ENCODE assay signal across 8 cellular contexts in the genomic region with DNA sequence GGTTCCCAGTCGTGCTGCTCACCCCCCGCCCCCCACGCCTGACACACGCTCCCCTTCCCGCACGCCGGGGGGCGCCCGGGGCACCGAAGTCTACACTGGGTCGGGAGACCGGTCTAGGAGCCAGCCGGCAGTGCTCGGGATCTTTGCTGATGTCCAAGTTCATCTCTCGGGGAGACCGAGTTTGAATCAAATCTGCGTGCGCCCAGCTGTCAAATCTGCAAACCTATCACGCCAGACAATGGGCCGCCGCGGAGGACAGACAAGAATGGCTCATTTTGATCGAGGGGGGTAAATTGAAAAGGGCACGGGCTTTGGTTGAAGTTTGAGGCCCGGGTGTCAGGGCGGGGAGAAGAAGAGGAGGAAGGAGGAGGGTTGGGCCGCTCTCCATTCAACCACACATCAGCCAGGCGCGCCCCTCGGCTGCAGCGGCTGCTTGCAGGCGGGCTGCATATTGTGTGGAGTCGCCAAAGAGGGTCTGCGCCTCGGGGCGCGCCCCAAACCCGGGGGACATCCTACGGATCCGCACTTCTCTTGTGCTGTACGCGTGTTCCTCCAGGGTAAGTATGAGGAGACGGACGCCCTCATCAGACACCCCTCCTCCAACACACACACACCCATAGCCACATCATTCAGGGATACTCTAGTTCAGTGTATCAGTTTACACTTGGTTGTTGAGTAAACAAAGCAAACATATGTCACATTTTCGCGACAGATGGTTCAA. TPM values are rescaled to one million over a fixed set of nuclear protein-coding genes. Genes with fewer than 3 reads are reported as not detected.
DNase-seq lines count a peak whose midpoint lies in the region; ATAC-seq and TF ChIP-seq lines count a peak whose summit lies in the region.

No MANE protein-coding gene starts in this region.

- H3K36me3 ChIP-seq in HUES6 (ENCODE audit: control insufficient read depth, insufficient read depth, low read length) (no peaks in the 10 kb centered on the region), mucosa of descending colon (ENCODE audit: low read depth) (no peaks in the 10 kb centered on the region)

- H3K4me3 Mint-ChIP-seq in chondrocyte (ENCODE audit: unreplicated experiment), result peak overlapping the region; percentile 94

- intact Hi-C loops in mucosa of descending colon (cut with DNase I, micrococcal nuclease), result no loop called here

- peaks cover 84% of the 10 kb centered on the region for H3K27me3 ChIP-seq in HUES6 (ENCODE audit: control insufficient read depth, insufficient read depth, low read length)

- H3K9me3 ChIP-seq in HUES6 (ENCODE audit: control insufficient read depth, insufficient read depth, low read depth, low read length) (no peaks in the 10 kb centered on the region), mucosa of descending colon (no peaks in the 10 kb centered on the region)

- DNase-seq in A172 (ENCODE audit: low spot score), result peak; percentile 22
- no peak for DNase-seq in chondrocyte (ENCODE audit: low spot score)
- no peak for DNase-seq in mucosa of descending colon
- DNase-seq in NCI-H2196 treated with DMSO at 0.1 percent for 48 hours (lab: John Stamatoyannopoulos, UW; ENCODE audit: unreplicated experiment), result no peak
- DNase-seq in NOMO-1 treated with DMSO at 0.1 percent for 48 hours (lab: John Stamatoyannopoulos, UW; ENCODE audit: unreplicated experiment), result no peak
- DNase-seq in stimulated activated CD8-positive, alpha-beta memory T cell treated with anti-CD3 and anti-CD28 coated beads, Interleukin-4, amount 100 ng/mL, for 48 hours, result no peak

- H3K27ac Mint-ChIP-seq in chondrocyte (ENCODE audit: unreplicated experiment), result peak overlapping the region; percentile 88

- peak; percentile 59 for TF ChIP-seq CTCF in chondrocyte (IDR thresholded peaks at IDR 0.05)
- no peak for TF ChIP-seq CTCF in mucosa of descending colon (IDR thresholded peaks at IDR 0.05)

- no peaks in the 10 kb centered on the region for H3K9me3 Mint-ChIP-seq in chondrocyte (ENCODE audit: low read depth)

- H3K36me3 Mint-ChIP-seq in chondrocyte (ENCODE audit: low read depth), result no peaks in the 10 kb centered on the region

- H3K4me1 Mint-ChIP-seq in chondrocyte (ENCODE audit: low read depth), result peaks cover 25% of the 10 kb centered on the region

- H3K27me3 Mint-ChIP-seq in chondrocyte (ENCODE audit: low read depth), result no peaks in the 10 kb centered on the region

- ATAC-seq in mucosa of descending colon (peak; percentile 33), GM21576 (IDR thresholded peaks at IDR 0.05; ENCODE audit: unreplicated experiment) (no peak)

- H3K4me1 ChIP-seq in HUES6 (ENCODE audit: control insufficient read depth, insufficient read depth, low read length) (peaks cover 2% of the 10 kb centered on the region; the same call in 1 of the 2 replicates), mucosa of descending colon (ENCODE audit: low read depth) (peaks cover 5% of the 10 kb centered on the region)

- no peak overlapping the region for H3K27ac ChIP-seq in HUES6 (ENCODE audit: low read depth, low read length)

- peak overlapping the region; percentile 78 for H3K4me3 ChIP-seq in HUES6 (ENCODE audit: low read depth, low read length)
- no peak overlapping the region for H3K4me3 ChIP-seq in mucosa of descending colon

- H3K9ac ChIP-seq in HUES6 (ENCODE audit: low read length), result no peak overlapping the region

RNA-seq across cellular contexts. Expression of a gene that starts 1.3 kb away (rescaled TPM):
- total RNA-seq in A172 (2014; rRNA removed; shearing (Covaris generic)), result 21.3 and 38.0 TPM in 2 replicates
- total RNA-seq in chondrocyte (35.7 to 79.7 TPM (median 73.3 TPM) in 3 replicates), mucosa of descending colon (10 to 100 TPM in 1 of 3 donors, 1 to 10 TPM in 2; 2.2 to 32.2 (median 4.1) TPM)

RNA-seq across cellular contexts. Expression of a gene that starts 49.9 kb away (rescaled TPM):
- total RNA-seq in A172 (2014; rRNA removed; shearing (Covaris generic)), result not detected in 2 replicates
- total RNA-seq in chondrocyte (not detected in 3 replicates), mucosa of descending colon (not detected)
